10 cellular contexts compared by ENCODE assay signal in genomic region chr11:116929393-116930090, GRCh38.
DNase-seq lines count a peak whose midpoint lies in the region; ATAC-seq and TF ChIP-seq lines count a peak whose summit lies in the region.
"Had no signal": no experiment of that assay in that cellular context is flagged by ENCODE, and none has a peak within 500 bp of the region (broad histone marks: within the 10 kb centered on the region; RNA-seq: fewer than 3 reads in every experiment).

No MANE protein-coding gene starts in this region.

- POLR2A ChIA-PET in CD4-positive, alpha-beta T cell (lab: Charles Lee): interaction anchor here (0.6 to 2.4 kb wide), 22 partner anchors 13 to 301 kb away, joined by 3 to 22 read pairs (median 4); partner anchors contain the start of genes PAFAH1B2, PCSK7 and SIK3
- POLR2A ChIA-PET in naive thymus-derived CD4-positive, alpha-beta T cell (lab: Charles Lee): interaction anchor here (0.6 to 4.5 kb wide), 11 partner anchors 11 to 301 kb away, joined by 3 to 40 read pairs (median 3); partner anchors contain the start of genes SIDT2 and SIK3

- peak overlapping the region; percentile 90 for H3K27ac Mint-ChIP-seq in CD4-positive, alpha-beta T cell
- H3K27ac Mint-ChIP-seq in effector memory CD8-positive, alpha-beta T cell: peak overlapping the region; percentile 85 to 98
- peak overlapping the region; percentile 89 to 98 (median 96) for H3K27ac Mint-ChIP-seq in naive thymus-derived CD4-positive, alpha-beta T cell

- peaks cover 78 to 87% of the 10 kb centered on the region in 2 donors for H3K4me1 ChIP-seq in naive thymus-derived CD4-positive, alpha-beta T cell (ENCODE audit: control insufficient read depth in 2 of 2, insufficient read depth in 2 of 2, low read length in 2 of 2)

- ATAC-seq in CD4-positive, alpha-beta T cell (ENCODE audit: poor library complexity): no peak
- no peak for ATAC-seq in effector memory CD8-positive, alpha-beta T cell (replicated peaks)
- no peak for ATAC-seq in naive thymus-derived CD4-positive, alpha-beta T cell
- ATAC-seq in GM19452 (IDR thresholded peaks at IDR 0.05; ENCODE audit: unreplicated experiment): no peak

- H3K9me3 ChIP-seq in CD4-positive, alpha-beta T cell (ENCODE audit: control insufficient read depth, low read length): no peaks in the 10 kb centered on the region
- no peaks in the 10 kb centered on the region for H3K9me3 ChIP-seq in naive thymus-derived CD4-positive, alpha-beta T cell (ENCODE audit: control insufficient read depth in 2 of 3, low read length in 3 of 3)

- peak overlapping the region; percentile 63 for H3K4me3 Mint-ChIP-seq in CD4-positive, alpha-beta T cell
- peak overlapping the region; percentile 70 to 87 for H3K4me3 Mint-ChIP-seq in effector memory CD8-positive, alpha-beta T cell
- peak overlapping the region; percentile 71 to 92 (median 83) for H3K4me3 Mint-ChIP-seq in naive thymus-derived CD4-positive, alpha-beta T cell

- CTCF ChIA-PET in CD4-positive, alpha-beta T cell (lab: Charles Lee): interaction anchor here (0.9 to 1.6 kb wide), 9 partner anchors 20 to 176 kb away, joined by 3 to 5 read pairs (median 3); partner anchors contain the start of gene APOA5
- CTCF ChIA-PET in naive thymus-derived CD4-positive, alpha-beta T cell (lab: Charles Lee): interaction anchor here (0.6 to 2.0 kb wide), 7 partner anchors 10 to 177 kb away, joined by 3 to 5 read pairs (median 4); no protein-coding TSS in a partner anchor

- peak overlapping the region; percentile 79 for H3K27ac ChIP-seq in CD4-positive, alpha-beta T cell (ENCODE audit: low read depth, low read length)
- peak overlapping the region; percentile 81 for H3K27ac ChIP-seq in naive thymus-derived CD4-positive, alpha-beta T cell (ENCODE audit: low read depth, low read length)

- intact Hi-C loops in CD4-positive, alpha-beta T cell (cut with DNase I, micrococcal nuclease): loop anchor here in 1 of 2 experiments (5.0 to 10.0 kb wide), 4 partner anchors 43 to 98 kb away; no protein-coding TSS in a partner anchor
- intact Hi-C loops in naive thymus-derived CD4-positive, alpha-beta T cell (cut with micrococcal nuclease): loop anchor here (2.0 to 10.0 kb wide), 11 partner anchors 37 to 301 kb away; partner anchors contain the start of genes BUD13 (in 1 of the 2), SIDT2 (in 1 of the 2) and ZPR1 (in 1 of the 2)

- H3K27me3 Mint-ChIP-seq in CD4-positive, alpha-beta T cell: no peaks in the 10 kb centered on the region
- no peaks in the 10 kb centered on the region for H3K27me3 Mint-ChIP-seq in effector memory CD8-positive, alpha-beta T cell
- no peaks in the 10 kb centered on the region for H3K27me3 Mint-ChIP-seq in naive thymus-derived CD4-positive, alpha-beta T cell

- peak overlapping the region; percentile 41 for H3K4me3 ChIP-seq in naive thymus-derived CD4-positive, alpha-beta T cell (ENCODE audit: low read length)
- no peak overlapping the region for H3K4me3 ChIP-seq in H7 (ENCODE audit: insufficient read depth, low read depth, low read length)

- peaks cover 3% of the 10 kb centered on the region for H3K9me3 Mint-ChIP-seq in CD4-positive, alpha-beta T cell
- peaks cover 0 to 1% of the 10 kb centered on the region in 2 donors for H3K9me3 Mint-ChIP-seq in effector memory CD8-positive, alpha-beta T cell
- peaks cover 0 to 10% (median 0%) of the 10 kb centered on the region in 11 donors for H3K9me3 Mint-ChIP-seq in naive thymus-derived CD4-positive, alpha-beta T cell

- peaks cover 94% of the 10 kb centered on the region for H3K4me1 Mint-ChIP-seq in CD4-positive, alpha-beta T cell (ENCODE audit: low read depth)
- H3K4me1 Mint-ChIP-seq in effector memory CD8-positive, alpha-beta T cell (ENCODE audit: low read depth in 2 of 2): peaks cover 69 to 89% of the 10 kb centered on the region in 2 donors
- peaks cover 58 to 97% (median 91%) of the 10 kb centered on the region in 7 donors for H3K4me1 Mint-ChIP-seq in naive thymus-derived CD4-positive, alpha-beta T cell

- no peaks in the 10 kb centered on the region for H3K27me3 ChIP-seq in CD4-positive, alpha-beta T cell (ENCODE audit: control insufficient read depth, insufficient read depth, low read length)
- H3K27me3 ChIP-seq in naive thymus-derived CD4-positive, alpha-beta T cell (ENCODE audit: control insufficient read depth in 2 of 2, insufficient read depth in 2 of 2, low read length in 2 of 2): no peaks in the 10 kb centered on the region
- no peaks in the 10 kb centered on the region for H3K27me3 ChIP-seq in H7 (ENCODE audit: control insufficient read depth, insufficient read depth, low read length)

- H3K36me3 Mint-ChIP-seq in CD4-positive, alpha-beta T cell (ENCODE audit: low read depth): peaks cover 17% of the 10 kb centered on the region
- H3K36me3 Mint-ChIP-seq in effector memory CD8-positive, alpha-beta T cell (ENCODE audit: insufficient read depth): peaks cover 47% of the 10 kb centered on the region
- H3K36me3 Mint-ChIP-seq in naive thymus-derived CD4-positive, alpha-beta T cell: peaks cover 7 to 26% (median 18%) of the 10 kb centered on the region in 5 donors

- TF ChIP-seq CTCF in CD4-positive, alpha-beta T cell (IDR thresholded peaks at IDR 0.05): no peak

- H3K36me3 ChIP-seq in naive thymus-derived CD4-positive, alpha-beta T cell (ENCODE audit: control insufficient read depth in 2 of 3, insufficient read depth in 3 of 3, low read length in 3 of 3): no peaks in the 10 kb centered on the region
- no peaks in the 10 kb centered on the region for H3K36me3 ChIP-seq in H7 (replicated peaks; ENCODE audit: control insufficient read depth, insufficient read depth, low read length)

- no peak for DNase-seq in CD4-positive, alpha-beta T cell
- peak; percentile 52 for DNase-seq in OCI-M1 (lab: John Stamatoyannopoulos, UW)
- no peak for DNase-seq in effector memory CD8-positive, alpha-beta T cell
- DNase-seq in naive thymus-derived CD4-positive, alpha-beta T cell: peak in 1 of 9 donors; percentile 8
- DNase-seq in H7: no peak
- DNase-seq in activated CD4-positive, CD25-positive, alpha-beta regulatory T cell (lab: John Stamatoyannopoulos, UW): no peak
- DNase-seq in SKM-1 treated with dmso at 0.1 percent for 144 hours (lab: John Stamatoyannopoulos, UW; ENCODE audit: unreplicated experiment): no peak
- DNase-seq: DMS 273 treated with DMSO at 0.1 percent for 48 hours, RPMI8226 had no signal
